In genomic region chr16:49890876-49891275, GRCh38 we compare ENCODE assay signal across 1 cellular context.
TF ChIP-seq lines count a peak whose summit lies in the region.

No MANE protein-coding gene starts in this region.

TF ChIP-seq in liver, 16 proteins besides CTCF, POLR2A, EP300 and RAD21 (continued from another document):
- TF ChIP-seq ATF3 (IDR thresholded peaks at IDR 0.05) = no peak
- TF ChIP-seq RXRA (IDR thresholded peaks at IDR 0.05) = no peak
- no peak for TF ChIP-seq REST (IDR thresholded peaks at IDR 0.05)
- TF ChIP-seq FOXA2 (IDR thresholded peaks at IDR 0.05) = no peak
